11 cellular contexts compared by ENCODE assay signal in the genomic region with DNA sequence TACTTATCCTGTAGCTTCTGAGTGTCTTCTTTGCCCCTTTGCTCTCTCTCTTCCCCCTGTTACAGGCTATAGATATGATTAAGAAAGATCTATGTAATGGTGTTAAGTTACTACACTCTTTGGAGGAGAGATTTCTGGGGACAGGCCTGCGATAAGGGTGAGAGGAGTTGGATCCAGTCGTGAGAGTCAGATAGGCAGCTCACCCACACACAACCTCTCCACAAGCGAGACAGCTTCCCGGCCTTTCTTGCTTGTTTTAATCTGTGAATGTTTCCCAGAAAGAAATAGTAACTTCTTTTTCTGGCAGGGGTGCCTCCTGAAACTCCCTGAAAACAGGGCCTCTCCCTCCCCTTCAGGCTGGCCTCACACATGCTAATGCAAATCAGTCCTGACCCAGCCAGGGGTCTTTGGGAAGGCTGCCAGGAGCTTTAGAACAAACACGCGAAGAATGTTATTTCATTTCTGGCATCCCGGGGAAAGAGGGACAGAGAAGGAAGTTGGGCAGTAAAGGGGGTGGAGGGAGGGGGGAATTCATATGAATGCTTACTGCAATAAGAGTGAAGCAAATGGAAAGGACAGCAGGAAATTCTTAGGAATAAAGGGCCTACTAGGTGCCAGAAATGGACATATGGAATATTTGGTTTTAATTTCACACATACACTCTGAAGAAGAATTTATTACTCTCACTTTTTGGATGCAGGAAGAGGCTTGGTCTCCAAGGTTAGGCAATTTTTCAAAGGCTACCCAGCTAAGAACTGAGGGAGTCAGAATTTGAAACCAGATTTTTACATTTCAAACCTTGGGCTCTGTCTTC.
DNase-seq lines count a peak whose midpoint lies in the region; ATAC-seq, FAIRE-seq and TF ChIP-seq lines count a peak whose summit lies in the region.
"Had no signal": no experiment of that assay in that cellular context is flagged by ENCODE, and none has a peak within 500 bp of the region (broad histone marks: within the 10 kb centered on the region; RNA-seq: fewer than 3 reads in every experiment).

No MANE protein-coding gene starts in this region.

- H3K4me1 ChIP-seq in GM23248 (ENCODE audit: insufficient read depth) (peaks cover 8% of the 10 kb centered on the region; the same call in 1 of the 2 replicates), astrocyte (ENCODE audit: insufficient read depth, low read length) (peaks cover 11% of the 10 kb centered on the region), osteoblast (ENCODE audit: insufficient read depth, low read length) (peaks cover 10% of the 10 kb centered on the region)

- no peak for TF ChIP-seq CTCF in astrocyte (IDR thresholded peaks at IDR 0.05; ENCODE audit: insufficient read depth, low read depth, low read length)
- TF ChIP-seq CTCF in osteoblast (IDR thresholded peaks at IDR 0.05; ENCODE audit: extremely low read depth, low read depth, low read length) = no peak

- peaks cover 2% of the 10 kb centered on the region for H3K9me3 Mint-ChIP-seq in astrocyte (ENCODE audit: unreplicated experiment)
- H3K9me3 Mint-ChIP-seq in activated CD4-positive, alpha-beta memory T cell treated with anti-CD3 and anti-CD28 coated beads for 36 hours = no peaks in the 10 kb centered on the region
- no peaks in the 10 kb centered on the region for H3K9me3 Mint-ChIP-seq in activated CD4-positive, alpha-beta T cell treated with anti-CD3 and anti-CD28 coated beads, Interleukin-2, amount 10 ng/mL, durations not matched to agents 24 days and 14 days
- H3K9me3 Mint-ChIP-seq: activated CD4-positive, alpha-beta memory T cell treated with anti-CD3 and anti-CD28 coated beads, Interleukin-2, amount 10 ng/mL, durations not matched to agents 7 days and 5 days had no signal

- no peaks in the 10 kb centered on the region for H3K36me3 ChIP-seq in GM23248 (ENCODE audit: low read depth)
- H3K36me3 ChIP-seq in astrocyte (ENCODE audit: insufficient read depth, low read length) = no peaks in the 10 kb centered on the region
- no peaks in the 10 kb centered on the region for H3K36me3 ChIP-seq in osteoblast (ENCODE audit: insufficient read depth, low read length)
- H3K36me3 ChIP-seq: neutrophil had no signal

- H3F3A ChIP-seq in GM23248 (ENCODE audit: insufficient read depth) = no peaks in the 10 kb centered on the region

- no peaks in the 10 kb centered on the region for H3K27me3 ChIP-seq in GM23248 (replicated peaks; ENCODE audit: insufficient read depth)
- H3K27me3 ChIP-seq in astrocyte (ENCODE audit: insufficient read depth, low read length) = peaks cover 2% of the 10 kb centered on the region
- H3K27me3 ChIP-seq in osteoblast (ENCODE audit: insufficient read depth, low read length) = no peaks in the 10 kb centered on the region
- H3K27me3 ChIP-seq: neutrophil had no signal

- H2AFZ ChIP-seq in GM23248 = peak overlapping the region; percentile 63
- H2AFZ ChIP-seq in astrocyte (ENCODE audit: low read depth, low read length) = peak overlapping the region; percentile 13
- peak overlapping the region; percentile 83 for H2AFZ ChIP-seq in osteoblast (ENCODE audit: low read length)

- H4K20me1 ChIP-seq in GM23248 (ENCODE audit: insufficient read depth) (no peaks in the 10 kb centered on the region), astrocyte (ENCODE audit: insufficient read depth, low read length) (no peaks in the 10 kb centered on the region), osteoblast (ENCODE audit: insufficient read depth, low read length) (no peaks in the 10 kb centered on the region)

- CTCF ChIA-PET in activated CD4-positive, alpha-beta memory T cell treated with anti-CD3 and anti-CD28 coated beads for 36 hours (lab: Charles Lee) = no interaction called here

- H3K4me1 Mint-ChIP-seq in astrocyte (ENCODE audit: low read depth, unreplicated experiment) (peaks cover 42% of the 10 kb centered on the region), T-helper 17 cell (no peaks in the 10 kb centered on the region)
- H3K4me1 Mint-ChIP-seq in activated CD4-positive, alpha-beta memory T cell treated with anti-CD3 and anti-CD28 coated beads for 36 hours (ENCODE audit: low read depth) = no peaks in the 10 kb centered on the region
- no peaks in the 10 kb centered on the region for H3K4me1 Mint-ChIP-seq in activated CD4-positive, alpha-beta T cell treated with anti-CD3 and anti-CD28 coated beads, Interleukin-2, amount 10 ng/mL, durations not matched to agents 24 days and 14 days

- intact Hi-C loops in left ventricle myocardium superior (cut with micrococcal nuclease) = no loop called here
- intact Hi-C loops in activated CD4-positive, alpha-beta memory T cell treated with anti-CD3 and anti-CD28 coated beads for 36 hours (cut with micrococcal nuclease) = no loop called here
- intact Hi-C loops in activated CD4-positive, alpha-beta T cell treated with anti-CD3 and anti-CD28 coated beads, Interleukin-2, amount 10 ng/mL, durations not matched to agents 24 days and 14 days (cut with micrococcal nuclease) = no loop called here

- ATAC-seq in left ventricle myocardium superior = peak; percentile 85
- no peak for ATAC-seq in T-helper 17 cell
- ATAC-seq: Panc1 had no signal

- H3K79me2 ChIP-seq in GM23248 (ENCODE audit: insufficient read depth) (no peaks in the 10 kb centered on the region), astrocyte (ENCODE audit: insufficient read depth, low read length) (no peaks in the 10 kb centered on the region), osteoblast (ENCODE audit: insufficient read depth, low read length) (no peaks in the 10 kb centered on the region)

- in situ Hi-C loops in GM23248 (cut with MboI) = no loop called here

- POLR2A ChIA-PET in activated CD4-positive, alpha-beta memory T cell treated with anti-CD3 and anti-CD28 coated beads for 36 hours (lab: Charles Lee) = no interaction called here

- H3K4me2 ChIP-seq in GM23248 (ENCODE audit: unreplicated experiment) (no peak overlapping the region), astrocyte (ENCODE audit: low read length) (peak overlapping the region; percentile 57), osteoblast (ENCODE audit: insufficient read depth, low read length) (peak overlapping the region; percentile 39)

- H3K27me3 Mint-ChIP-seq in astrocyte (ENCODE audit: low read depth, unreplicated experiment) (no peaks in the 10 kb centered on the region), T-helper 17 cell (no peaks in the 10 kb centered on the region)
- no peaks in the 10 kb centered on the region for H3K27me3 Mint-ChIP-seq in activated CD4-positive, alpha-beta memory T cell treated with anti-CD3 and anti-CD28 coated beads for 36 hours
- H3K27me3 Mint-ChIP-seq in activated CD4-positive, alpha-beta T cell treated with anti-CD3 and anti-CD28 coated beads, Interleukin-2, amount 10 ng/mL, durations not matched to agents 24 days and 14 days = no peaks in the 10 kb centered on the region
- H3K27me3 Mint-ChIP-seq: activated CD4-positive, alpha-beta memory T cell treated with anti-CD3 and anti-CD28 coated beads, Interleukin-2, amount 10 ng/mL, durations not matched to agents 7 days and 5 days had no signal

- no peaks in the 10 kb centered on the region for H3K9me2 ChIP-seq in GM23248 (ENCODE audit: insufficient read depth)

- H3K9ac ChIP-seq in GM23248 (peak overlapping the region; percentile 16; the same call in 1 of the 2 replicates), astrocyte (ENCODE audit: low read length) (peak overlapping the region; percentile 14)

- 17 to 20% methylated on average over 7 of the region's 7 CpGs for WGBS in GM23248 (ENCODE audit: low coverage in 1 of 2, low lambda C conversion rate in 2 of 2, missing lambda C conversion rate in 2 of 2), 2 experiments

- peak; percentile 23 for DNase-seq in GM23248
- DNase-seq in astrocyte (ENCODE audit: low read depth) = peak; percentile 73
- DNase-seq in left ventricle myocardium superior = peak; percentile 35
- peak; percentile 51 for DNase-seq in osteoblast (ENCODE audit: insufficient read length, low spot score, missing footprints)
- no peak for DNase-seq in activated CD4-positive, alpha-beta memory T cell treated with anti-CD3 and anti-CD28 coated beads for 36 hours
- DNase-seq in T-helper 17 cell = no peak
- no peak for DNase-seq in activated CD8-positive, alpha-beta memory T cell treated with anti-CD3 and anti-CD28 coated beads for 24 hours
- no peak for DNase-seq in activated CD4-positive, alpha-beta T cell treated with anti-CD3 and anti-CD28 coated beads, Interleukin-2, amount 10 ng/mL, durations not matched to agents 24 days and 14 days
- DNase-seq: activated CD4-positive, alpha-beta memory T cell treated with anti-CD3 and anti-CD28 coated beads, Interleukin-2, amount 10 ng/mL, durations not matched to agents 7 days and 5 days had no signal

- H3K27ac Mint-ChIP-seq in astrocyte (ENCODE audit: unreplicated experiment) = peak overlapping the region; percentile 86
- H3K27ac Mint-ChIP-seq in activated CD4-positive, alpha-beta memory T cell treated with anti-CD3 and anti-CD28 coated beads for 36 hours = no peak overlapping the region
- no peak overlapping the region for H3K27ac Mint-ChIP-seq in T-helper 17 cell
- no peak overlapping the region for H3K27ac Mint-ChIP-seq in activated CD4-positive, alpha-beta T cell treated with anti-CD3 and anti-CD28 coated beads, Interleukin-2, amount 10 ng/mL, durations not matched to agents 24 days and 14 days
- H3K27ac Mint-ChIP-seq: activated CD4-positive, alpha-beta memory T cell treated with anti-CD3 and anti-CD28 coated beads, Interleukin-2, amount 10 ng/mL, durations not matched to agents 7 days and 5 days had no signal

- H3K27ac ChIP-seq in GM23248 = peak overlapping the region; percentile 20
- H3K27ac ChIP-seq in astrocyte (ENCODE audit: low read depth, low read length) = peak overlapping the region; percentile 40
- peak overlapping the region; percentile 46 for H3K27ac ChIP-seq in osteoblast (ENCODE audit: low read depth, low read length)
- H3K27ac ChIP-seq: neutrophil had no signal

- H3K4me3 Mint-ChIP-seq in astrocyte (ENCODE audit: unreplicated experiment) (no peak overlapping the region), T-helper 17 cell (no peak overlapping the region)
- no peak overlapping the region for H3K4me3 Mint-ChIP-seq in activated CD4-positive, alpha-beta memory T cell treated with anti-CD3 and anti-CD28 coated beads for 36 hours
- H3K4me3 Mint-ChIP-seq in activated CD4-positive, alpha-beta T cell treated with anti-CD3 and anti-CD28 coated beads, Interleukin-2, amount 10 ng/mL, durations not matched to agents 24 days and 14 days = no peak overlapping the region
- H3K4me3 Mint-ChIP-seq: activated CD4-positive, alpha-beta memory T cell treated with anti-CD3 and anti-CD28 coated beads, Interleukin-2, amount 10 ng/mL, durations not matched to agents 7 days and 5 days had no signal

- no peak for FAIRE-seq in astrocyte (lab: Jason Lieb, UNC)

- H3K9me3 ChIP-seq in GM23248 (ENCODE audit: low read depth) (no peaks in the 10 kb centered on the region), astrocyte (ENCODE audit: insufficient read depth, low read depth, low read length) (no peaks in the 10 kb centered on the region), osteoblast (ENCODE audit: low read depth, low read length) (no peaks in the 10 kb centered on the region), T-helper 17 cell (ENCODE audit: control insufficient read depth, low read length, poor library complexity, severe bottlenecking) (no peaks in the 10 kb centered on the region)
- H3K9me3 ChIP-seq: neutrophil had no signal

- H3K36me3 Mint-ChIP-seq in astrocyte (ENCODE audit: low read depth, unreplicated experiment) = peaks cover 5% of the 10 kb centered on the region
- peaks cover 5% of the 10 kb centered on the region for H3K36me3 Mint-ChIP-seq in activated CD4-positive, alpha-beta memory T cell treated with anti-CD3 and anti-CD28 coated beads for 36 hours
- H3K36me3 Mint-ChIP-seq in T-helper 17 cell (ENCODE audit: low read depth) = no peaks in the 10 kb centered on the region
- H3K36me3 Mint-ChIP-seq in activated CD4-positive, alpha-beta T cell treated with anti-CD3 and anti-CD28 coated beads, Interleukin-2, amount 10 ng/mL, durations not matched to agents 24 days and 14 days (ENCODE audit: low read depth) = no peaks in the 10 kb centered on the region

- H3K4me3 ChIP-seq in GM23248 = no peak overlapping the region
- no peak overlapping the region for H3K4me3 ChIP-seq in astrocyte (ENCODE audit: insufficient read depth, low read depth, low read length)
- H3K4me3 ChIP-seq in osteoblast (ENCODE audit: insufficient read depth, low read length) = no peak overlapping the region

Comparison
In these comparisons a context has a peak if more than half of its experiments do, and no peak if none do; other contexts are left out.
1. DNase-seq: peak in GM23248 (single experiment), astrocyte (single experiment), left ventricle myocardium superior (single experiment) and osteoblast (single experiment); none in activated CD4-positive, alpha-beta memory T cell treated with anti-CD3 and anti-CD28 coated beads for 36 hours (single experiment), T-helper 17 cell (0 of 3), activated CD8-positive, alpha-beta memory T cell treated with anti-CD3 and anti-CD28 coated beads for 24 hours (single experiment) and activated CD4-positive, alpha-beta T cell treated with anti-CD3 and anti-CD28 coated beads, Interleukin-2, amount 10 ng/mL, durations not matched to agents 24 days and 14 days (single experiment).
2. H2AFZ ChIP-seq: peak in every context shown above with its lines; median percentile 83 in osteoblast; 63 in GM23248; 13 in astrocyte.
3. Peak in every context shown above with its lines, with median percentiles within 50 percentile points of each other: H3K27ac ChIP-seq.